Comparison of ENCODE assay signal across 22 cellular contexts in the genomic region with DNA sequence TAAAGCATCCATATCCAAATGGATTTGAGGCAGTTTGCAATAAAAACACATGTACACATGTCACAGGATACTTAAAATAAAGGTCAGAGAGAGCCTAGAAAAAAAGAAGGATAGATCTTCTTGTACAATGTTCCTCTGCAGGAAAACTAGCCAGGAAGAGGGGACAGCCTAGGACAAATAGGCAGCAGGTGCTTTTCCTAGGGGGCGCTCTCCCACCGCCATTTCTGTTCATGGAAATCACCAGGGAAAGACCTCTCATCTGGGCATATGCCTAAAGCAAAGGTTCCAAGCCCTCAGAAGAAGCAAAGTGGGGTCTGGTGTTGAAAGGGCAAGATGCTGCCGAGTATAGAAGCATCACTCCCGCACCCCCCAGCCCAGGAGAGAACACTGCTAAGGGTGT.
DNase-seq lines count a peak whose midpoint lies in the region; ATAC-seq and TF ChIP-seq lines count a peak whose summit lies in the region.
"Had no signal": no experiment of that assay in that cellular context is flagged by ENCODE, and none has a peak within 500 bp of the region (broad histone marks: within the 10 kb centered on the region; RNA-seq: fewer than 3 reads in every experiment).

No MANE protein-coding gene starts in this region.

- no peak overlapping the region for H3K27ac ChIP-seq in OCI-LY1 (ENCODE audit: low read depth, low read length, poor library complexity, severe bottlenecking)
- no peak overlapping the region for H3K27ac ChIP-seq in foreskin keratinocyte
- no peak overlapping the region for H3K27ac ChIP-seq in suprapubic skin
- H3K27ac ChIP-seq: brain microvascular endothelial cell, esophagus muscularis mucosa, heart left ventricle, skin epidermis had no signal

- no peak for ATAC-seq in foreskin keratinocyte
- ATAC-seq: heart left ventricle; natural killer cell treated with Interleukin-12 subunit alpha and Interleukin-12 subunit beta and Interleukin-15 and Interleukin-18, amount 100 ng/mL, for 72 hours had no signal

- no peaks in the 10 kb centered on the region for H4K20me1 ChIP-seq in OCI-LY1 (ENCODE audit: insufficient read depth, low read length)

- H3K4me1 ChIP-seq in BE2C (no peaks in the 10 kb centered on the region), OCI-LY1 (ENCODE audit: insufficient read depth, low read length, severe bottlenecking) (no peaks in the 10 kb centered on the region), foreskin keratinocyte (no peaks in the 10 kb centered on the region), suprapubic skin (no peaks in the 10 kb centered on the region)
- H3K4me1 ChIP-seq: esophagus muscularis mucosa, HAP-1, heart left ventricle had no signal

- H3K79me2 ChIP-seq in OCI-LY1 (ENCODE audit: insufficient read depth, low read length) = no peaks in the 10 kb centered on the region

- no peak for TF ChIP-seq POLR2A in suprapubic skin (IDR thresholded peaks at IDR 0.05)

- H3K4me2 ChIP-seq in OCI-LY1 (ENCODE audit: low read length) = no peak overlapping the region

- no peak overlapping the region for H3K9ac ChIP-seq in OCI-LY1 (ENCODE audit: low read length)

- DNase-seq in BE2C (peak; percentile 9), foreskin keratinocyte (no peak), NCI-H1048 (lab: John Stamatoyannopoulos, UW) (no peak), GDM1 (lab: John Stamatoyannopoulos, UW) (no peak), suprapubic skin (ENCODE audit: low spot score in 2 of 2) (no peak), COR-L47 (lab: John Stamatoyannopoulos, UW) (no peak)
- DNase-seq: activated CD4-positive, alpha-beta T cell treated with anti-CD3 and anti-CD28 coated beads, Interleukin-2, amount 50 U/mL, for 1 hour; activated naive CD8-positive, alpha-beta T cell treated with anti-CD3 and anti-CD28 coated beads for 36 hours; brain microvascular endothelial cell; dermis blood vessel endothelial cell; heart left ventricle; Karpas-422; kidney; NCI-H187 treated with DMSO at 0.1 percent for 48 hours; NCI-H510A; stimulated activated CD4-positive, alpha-beta T cell treated with anti-CD3 and anti-CD28 coated beads, Interleukin-4, amount 100 ng/mL, for 24 hours had no signal

- H3F3A ChIP-seq in OCI-LY1 (ENCODE audit: insufficient read depth, low read length) = no peaks in the 10 kb centered on the region

- H3K27me3 ChIP-seq in BE2C (no peaks in the 10 kb centered on the region), OCI-LY1 (ENCODE audit: insufficient read depth, low read length) (no peaks in the 10 kb centered on the region), foreskin keratinocyte (peaks cover 2% of the 10 kb centered on the region), suprapubic skin (no peaks in the 10 kb centered on the region)
- H3K27me3 ChIP-seq: brain microvascular endothelial cell, esophagus muscularis mucosa, heart left ventricle had no signal

- H3K36me3 ChIP-seq in BE2C = no peaks in the 10 kb centered on the region
- no peaks in the 10 kb centered on the region for H3K36me3 ChIP-seq in OCI-LY1 (ENCODE audit: insufficient read depth, low read length)
- no peaks in the 10 kb centered on the region for H3K36me3 ChIP-seq in suprapubic skin
- H3K36me3 ChIP-seq: brain microvascular endothelial cell, esophagus muscularis mucosa, HAP-1, heart left ventricle had no signal

- WGBS in suprapubic skin = 60% methylated on average over 4 of the region's 4 CpGs

- H3K9me3 ChIP-seq in BE2C = no peaks in the 10 kb centered on the region
- H3K9me3 ChIP-seq in OCI-LY1 (ENCODE audit: low read length) = no peaks in the 10 kb centered on the region
- H3K9me3 ChIP-seq in suprapubic skin = no peaks in the 10 kb centered on the region
- H3K9me3 ChIP-seq: esophagus muscularis mucosa, HAP-1, heart left ventricle had no signal

- no peak for TF ChIP-seq EP300 in suprapubic skin (IDR thresholded peaks at IDR 0.05)

- TF ChIP-seq CTCF in BE2C (IDR thresholded peaks at IDR 0.05; ENCODE audit: low read depth, low read length) (peak; percentile 17; the same call in 1 of the 2 replicates), GM12872 (IDR thresholded peaks at IDR 0.05; ENCODE audit: insufficient read depth, low read depth, low read length) (peak; percentile 29; the same call in 1 of the 3 replicates), OCI-LY1 (IDR thresholded peaks at IDR 0.05; ENCODE audit: low read length) (peak; percentile 45; the same call in 1 of the 2 replicates), foreskin keratinocyte (conservative IDR thresholded peaks at IDR 0.05) (peak; percentile 19), suprapubic skin (IDR thresholded peaks at IDR 0.05) (no peak)

- H2AFZ ChIP-seq in OCI-LY1 (ENCODE audit: low read length) = no peak overlapping the region

- H3K4me3 ChIP-seq in BE2C (ENCODE audit: low read depth, low read length) (no peak overlapping the region), OCI-LY1 (ENCODE audit: low read depth, low read length, poor library complexity, severe bottlenecking) (no peak overlapping the region), suprapubic skin (no peak overlapping the region)
- H3K4me3 ChIP-seq: esophagus muscularis mucosa, HAP-1, heart left ventricle, skin epidermis had no signal

- no peaks in the 10 kb centered on the region for H3K9me2 ChIP-seq in OCI-LY1 (ENCODE audit: low read depth, low read length)

Comparison
In these comparisons a context has a peak if more than half of its experiments do, and no peak if none do; other contexts are left out.
1. CTCF ChIP-seq: peak in BE2C (single experiment), GM12872 (single experiment), OCI-LY1 (single experiment) and foreskin keratinocyte (single experiment); none in suprapubic skin (0 of 2).